25 cellular contexts compared by ENCODE assay signal in the genomic region with DNA sequence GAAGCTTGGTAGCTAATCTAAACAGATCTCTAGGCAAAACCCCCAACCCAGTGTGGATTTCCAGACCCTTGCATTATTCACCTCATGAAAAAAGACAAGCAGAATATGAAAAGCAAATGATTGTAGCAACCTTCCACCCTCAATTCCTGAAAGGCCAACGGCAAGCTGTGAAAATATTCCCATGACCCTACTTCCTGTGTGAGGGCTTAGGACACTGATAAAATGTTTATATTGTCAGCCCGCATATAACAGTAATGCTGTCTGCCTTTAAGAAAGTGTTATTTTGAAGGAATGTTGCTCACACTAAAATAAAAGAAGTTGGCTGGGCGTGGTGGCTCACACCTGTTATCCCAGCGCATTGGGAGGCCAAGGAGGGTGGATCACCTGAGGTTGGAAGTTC.
DNase-seq lines count a peak whose midpoint lies in the region; ATAC-seq, FAIRE-seq and TF ChIP-seq lines count a peak whose summit lies in the region.
"Had no signal": no experiment of that assay in that cellular context is flagged by ENCODE, and none has a peak within 500 bp of the region (broad histone marks: within the 10 kb centered on the region; RNA-seq: fewer than 3 reads in every experiment).

No MANE protein-coding gene starts in this region.

- H3K4me3 ChIP-seq in liver (ENCODE audit: low read depth in 1 of 3, low read length in 3 of 3) (no peak overlapping the region), HepG2 (replicated peaks in 1 of 3; ENCODE audit: insufficient read depth in 1 of 3, low read depth in 2 of 3, low read length in 3 of 3) (no peak overlapping the region), choroid plexus epithelial cell (ENCODE audit: low read depth, low read length) (no peak overlapping the region), fibroblast of villous mesenchyme (ENCODE audit: low read depth, low read length) (no peak overlapping the region), neural progenitor cell (no peak overlapping the region)
- H3K4me3 ChIP-seq: BLaER1 treated with 17β-estradiol and CSF1 and Interleukin-3, amounts not matched to agents 10 nM and 100 nM; GM12878; GM23248 had no signal

- peaks cover 9% of the 10 kb centered on the region for H3K36me3 Mint-ChIP-seq in neural progenitor cell
- H3K36me3 Mint-ChIP-seq: CD14-positive monocyte; CD8-positive, alpha-beta memory T cell had no signal

- H3K4me1 ChIP-seq in liver (ENCODE audit: control insufficient read depth in 4 of 4, insufficient read depth in 4 of 4, low read length in 3 of 4): no peaks in the 10 kb centered on the region
- H3K4me1 ChIP-seq in HepG2 (ENCODE audit: insufficient read depth, low read length): peaks cover 2% of the 10 kb centered on the region
- peaks cover 10% of the 10 kb centered on the region for H3K4me1 ChIP-seq in neural progenitor cell

- H3K27ac Mint-ChIP-seq in neural progenitor cell: peak overlapping the region; percentile 51
- H3K27ac Mint-ChIP-seq: B cell; CD14-positive monocyte; CD4-positive, alpha-beta T cell; CD8-positive, alpha-beta memory T cell had no signal

- H3K4me1 Mint-ChIP-seq in neural progenitor cell: peaks cover 22% of the 10 kb centered on the region
- H3K4me1 Mint-ChIP-seq: CD14-positive monocyte; CD8-positive, alpha-beta memory T cell had no signal

- no peaks in the 10 kb centered on the region for H3K79me2 ChIP-seq in HepG2 (ENCODE audit: insufficient read depth, low read length)
- H3K79me2 ChIP-seq in neural progenitor cell (ENCODE audit: low read depth): no peaks in the 10 kb centered on the region

- ATAC-seq in HepG2: no peak
- ATAC-seq: GM12878 had no signal

- no peak for TF ChIP-seq RAD21 in liver (IDR thresholded peaks at IDR 0.05)
- TF ChIP-seq RAD21 in HepG2 (CRISPR knock-in tag; IDR thresholded peaks at IDR 0.05): no peak

- TF ChIP-seq POLR2A in HepG2 (IDR thresholded peaks at IDR 0.05; ENCODE audit: insufficient read depth in 1 of 2, low read depth in 2 of 2, low read length in 2 of 2): no peak

- no peaks in the 10 kb centered on the region for H3F3A ChIP-seq in neural progenitor cell (ENCODE audit: low read depth)

- no peaks in the 10 kb centered on the region for H3K27me3 Mint-ChIP-seq in neural progenitor cell (ENCODE audit: insufficient read depth, low read depth)
- H3K27me3 Mint-ChIP-seq: B cell; CD4-positive, alpha-beta T cell; CD8-positive, alpha-beta memory T cell had no signal

- no peak for TF ChIP-seq CTCF in liver (IDR thresholded peaks at IDR 0.05; ENCODE audit: low read depth, low read length, missing input control)
- no peak for TF ChIP-seq CTCF in HepG2 (CRISPR knock-in tag; IDR thresholded peaks at IDR 0.05)
- no peak for TF ChIP-seq CTCF in choroid plexus epithelial cell (conservative IDR thresholded peaks at IDR 0.05; ENCODE audit: low read depth, low read length)
- no peak for TF ChIP-seq CTCF in fibroblast of villous mesenchyme (IDR thresholded peaks at IDR 0.05; ENCODE audit: insufficient read depth, low read depth, low read length)
- TF ChIP-seq CTCF in neural progenitor cell (IDR thresholded peaks at IDR 0.05): no peak

- H3K36me3 ChIP-seq in liver (ENCODE audit: control insufficient read depth in 4 of 4, insufficient read depth in 3 of 4, low read depth in 1 of 4, low read length in 3 of 4): no peaks in the 10 kb centered on the region
- H3K36me3 ChIP-seq in HepG2 (replicated peaks in 1 of 2; ENCODE audit: control insufficient read depth in 1 of 2, insufficient read depth in 2 of 2, low read length in 2 of 2): no peaks in the 10 kb centered on the region
- H3K36me3 ChIP-seq in neural progenitor cell: no peaks in the 10 kb centered on the region
- H3K36me3 ChIP-seq: BLaER1 treated with 17β-estradiol and CSF1 and Interleukin-3, amounts not matched to agents 10 nM and 100 nM had no signal

- no TSS peak for BruUV-seq in HepG2 (replicated peaks; lab: Mats Ljungman, UMichigan)

- H3K9me3 Mint-ChIP-seq in neural progenitor cell: peaks cover 24% of the 10 kb centered on the region

- POLR2A ChIA-PET in HepG2 (lab: Yijun Ruan, JAX): no interaction called here

- TF ChIP-seq EP300 in HepG2 (IDR thresholded peaks at IDR 0.05; ENCODE audit: low read depth in 2 of 2, low read length in 2 of 2) (no peak), HepG2 (CRISPR knock-in tag; IDR thresholded peaks at IDR 0.05; ENCODE audit: borderline replicate concordance) (no peak)

- H3K27ac ChIP-seq in liver (ENCODE audit: low read depth in 1 of 2, low read length in 2 of 2): no peak overlapping the region
- no peak overlapping the region for H3K27ac ChIP-seq in HepG2 (ENCODE audit: extremely low read length, insufficient read depth, low read length)
- H3K27ac ChIP-seq in neural progenitor cell: no peak overlapping the region
- H3K27ac ChIP-seq in substantia nigra (ENCODE audit: low read depth, low read length, poor library complexity, severe bottlenecking): no peak overlapping the region
- H3K27ac ChIP-seq: 22Rv1; BLaER1 treated with 17β-estradiol and CSF1 and Interleukin-3, amounts not matched to agents 10 nM and 100 nM; GM23248 had no signal

- H3K27me3 ChIP-seq in liver (ENCODE audit: control insufficient read depth in 4 of 4, insufficient read depth in 4 of 4, low read length in 3 of 4) (no peaks in the 10 kb centered on the region), HepG2 (ENCODE audit: control insufficient read depth in 1 of 2, insufficient read depth in 2 of 2, low read length in 2 of 2) (no peaks in the 10 kb centered on the region), neural progenitor cell (no peaks in the 10 kb centered on the region)
- H3K27me3 ChIP-seq: BLaER1 treated with 17β-estradiol and CSF1 and Interleukin-3, amounts not matched to agents 10 nM and 100 nM had no signal

- no peak for DNase-seq in HepG2 (ENCODE audit: low spot score)
- DNase-seq in choroid plexus epithelial cell (ENCODE audit: low read depth): peak; percentile 28
- DNase-seq in fibroblast of villous mesenchyme (ENCODE audit: low read depth): peak; percentile 11
- no peak for DNase-seq in neural progenitor cell (ENCODE audit: low spot score)
- DNase-seq in NCI-H1694 treated with DMSO at 0.1 percent for 48 hours (lab: John Stamatoyannopoulos, UW): no peak
- DNase-seq in substantia nigra (lab: John Stamatoyannopoulos, UW): no peak
- DNase-seq in T-helper 2 cell: no peak
- DNase-seq: CD4-positive, alpha-beta T cell; CD8-positive, alpha-beta memory T cell; DMS 273 treated with DMSO at 0.1 percent for 48 hours; DMS79; EL; GDM1; GM23248; H7; HCEC 1CT had no signal

- CTCF ChIA-PET in HepG2 (lab: Yijun Ruan, JAX; ENCODE audit: low intra/inter-chr PET ratio, low total read pairs): no interaction called here

- no peak overlapping the region for H3K4me3 Mint-ChIP-seq in neural progenitor cell
- H3K4me3 Mint-ChIP-seq: B cell; CD14-positive monocyte; CD4-positive, alpha-beta T cell; CD8-positive, alpha-beta memory T cell had no signal

- H4K20me1 ChIP-seq in HepG2 (ENCODE audit: insufficient read depth, low read length) (no peaks in the 10 kb centered on the region), neural progenitor cell (ENCODE audit: low read depth) (no peaks in the 10 kb centered on the region)
- H4K20me1 ChIP-seq: BLaER1 treated with 17β-estradiol and CSF1 and Interleukin-3, amounts not matched to agents 10 nM and 100 nM had no signal

- in situ Hi-C loops in HepG2 (cut with HindIII; ENCODE audit: extremely low pct_ligation_motif_present, low pct_unique_long_range_greater_than_20kb): no loop called here

- intact Hi-C loops in HepG2 (cut with micrococcal nuclease; ENCODE audit: unreplicated experiment): loop anchor here (10.0 kb wide), 1 partner anchor 186 kb away; no protein-coding TSS in a partner anchor

- H3K9ac ChIP-seq in liver (ENCODE audit: low read depth in 1 of 2, low read length in 2 of 2): no peak overlapping the region
- H3K9ac ChIP-seq in HepG2 (ENCODE audit: insufficient read depth, low read depth, low read length): no peak overlapping the region
- no peak overlapping the region for H3K9ac ChIP-seq in neural progenitor cell
- H3K9ac ChIP-seq: BLaER1 treated with 17β-estradiol and CSF1 and Interleukin-3, amounts not matched to agents 10 nM and 100 nM; GM23248 had no signal

- 82% methylated on average over 4 of the region's 4 CpGs for WGBS in liver
- WGBS in HepG2 (ENCODE audit: low lambda C conversion rate): 85% methylated on average over 4 of the region's 4 CpGs

- no peak for FAIRE-seq in HepG2 (lab: Jason Lieb, UNC)
- FAIRE-seq: D721Med, GM12878, GM19239, H1 had no signal

- peaks cover 0 to 1% (median 0%) of the 10 kb centered on the region in 4 donors for H3K9me3 ChIP-seq in liver (ENCODE audit: control insufficient read depth in 4 of 4, low read length in 3 of 4)
- H3K9me3 ChIP-seq in HepG2 (ENCODE audit: low read length): peaks cover 8% of the 10 kb centered on the region
- no peaks in the 10 kb centered on the region for H3K9me3 ChIP-seq in neural progenitor cell (ENCODE audit: low read depth)

- H3K4me2 ChIP-seq in HepG2 (ENCODE audit: low read depth, low read length) (no peak overlapping the region), neural progenitor cell (no peak overlapping the region)
- H3K4me2 ChIP-seq: BLaER1 treated with 17β-estradiol and CSF1 and Interleukin-3, amounts not matched to agents 10 nM and 100 nM had no signal

- H2AFZ ChIP-seq in HepG2 (ENCODE audit: low read length) (no peak overlapping the region), neural progenitor cell (replicated peaks) (no peak overlapping the region)
- H2AFZ ChIP-seq: GM23248 had no signal

TF ChIP-seq in liver, 16 proteins besides CTCF, POLR2A, EP300 and RAD21:
- no peak for TF ChIP-seq YY1 (IDR thresholded peaks at IDR 0.05)
- no peak for TF ChIP-seq HNF4A (conservative IDR thresholded peaks at IDR 0.05)
- peak; percentile 64 for TF ChIP-seq NR2F2 (IDR thresholded peaks at IDR 0.05)
- TF ChIP-seq, protein P1, sequence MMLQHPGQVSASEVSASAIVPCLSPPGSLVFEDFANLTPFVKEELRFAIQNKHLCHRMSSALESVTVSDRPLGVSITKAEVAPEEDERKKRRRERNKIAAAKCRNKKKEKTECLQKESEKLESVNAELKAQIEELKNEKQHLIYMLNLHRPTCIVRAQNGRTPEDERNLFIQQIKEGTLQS (IDR thresholded peaks at IDR 0.05): no peak

TF ChIP-seq in HepG2, 621 proteins besides CTCF, POLR2A, EP300 and RAD21 (continues in another document):
- TF ChIP-seq ZNF552 (CRISPR knock-in tag; IDR thresholded peaks at IDR 0.05; ENCODE audit: borderline replicate concordance): no peak
- TF ChIP-seq MYC (CRISPR knock-in tag; IDR thresholded peaks at IDR 0.05; ENCODE audit: borderline replicate concordance): no peak

Comparison
In these comparisons a context has a peak if more than half of its experiments do, and no peak if none do; other contexts are left out.
1. DNase-seq: peak in choroid plexus epithelial cell (single experiment) and fibroblast of villous mesenchyme (single experiment); none in HepG2 (single experiment), neural progenitor cell (single experiment), NCI-H1694 treated with DMSO at 0.1 percent for 48 hours (single experiment), substantia nigra (0 of 49) and T-helper 2 cell (0 of 5).